In genomic region chr7:110592557-110592956, GRCh38 we compare ENCODE assay signal across 36 cellular contexts.
"Had no signal": no experiment of that assay in that cellular context is flagged by ENCODE, and none has a peak within 500 bp of the region (broad histone marks: within the 10 kb centered on the region; RNA-seq: fewer than 3 reads in every experiment).

No MANE protein-coding gene starts in this region.

- H3K9me3 Mint-ChIP-seq: activated B cell treated with CpG ODN at 0.5 μM for 24 hours; activated CD8-positive, alpha-beta T cell treated with anti-CD3 and anti-CD28 coated beads for 36 hours; activated naive CD4-positive, alpha-beta T cell treated with anti-CD3 and anti-CD28 coated beads, Interleukin-2, amount 50 U/mL, for 24 hours; activated naive CD8-positive, alpha-beta T cell treated with anti-CD3 and anti-CD28 coated beads, Interleukin-2, amount 10 ng/mL, durations not matched to agents 7 days and 5 days; activated T-helper 2 cell treated with anti-CD3 and anti-CD28 coated beads, Interferon-gamma antibody, Interleukin-2, Interleukin-4, amounts not matched to agents 10 μg/mL and 5 μg/mL and 100 μg/mL, durations not matched to agents 14 hours and 24 hours and 36 hours; T-helper 1 cell treated with Interleukin-12 subunit alpha and Interleukin-12 subunit beta and Interleukin-4 antibody, amounts not matched to agents 30 μg/mL and 1 μg/mL, for 36 hours; T-helper 2 cell treated with Interferon-gamma antibody and Interleukin-4, amounts not matched to agents 5 μg/mL and 100 μg/mL, for 36 hours had no signal

- H3K9ac ChIP-seq: SK-N-SH had no signal

- H3K4me3 Mint-ChIP-seq: activated B cell treated with CpG ODN at 0.5 μM for 24 hours; activated CD8-positive, alpha-beta T cell treated with anti-CD3 and anti-CD28 coated beads for 36 hours; activated naive CD4-positive, alpha-beta T cell treated with anti-CD3 and anti-CD28 coated beads, Interleukin-2, amount 50 U/mL, for 24 hours; activated naive CD8-positive, alpha-beta T cell treated with anti-CD3 and anti-CD28 coated beads, Interleukin-2, amount 10 ng/mL, durations not matched to agents 7 days and 5 days; T-helper 1 cell treated with Interleukin-12 subunit alpha and Interleukin-12 subunit beta and Interleukin-4 antibody, amounts not matched to agents 30 μg/mL and 1 μg/mL, for 36 hours; T-helper 2 cell treated with Interferon-gamma antibody and Interleukin-4, amounts not matched to agents 5 μg/mL and 100 μg/mL, for 36 hours had no signal

- H3K4me1 ChIP-seq: adrenal gland, body of pancreas, breast epithelium, Peyer's patch had no signal

- H3K4me3 ChIP-seq: adrenal gland, body of pancreas, breast epithelium, MG63, Peyer's patch, SJSA1 had no signal

- FAIRE-seq: astrocyte had no signal

- ATAC-seq: activated CD8-positive, alpha-beta T cell treated with anti-CD3 and anti-CD28 coated beads for 36 hours; body of pancreas; PC-3 had no signal

- H3K27ac Mint-ChIP-seq: activated B cell treated with CpG ODN at 0.5 μM for 24 hours; activated CD8-positive, alpha-beta T cell treated with anti-CD3 and anti-CD28 coated beads for 36 hours; activated naive CD4-positive, alpha-beta T cell treated with anti-CD3 and anti-CD28 coated beads, Interleukin-2, amount 50 U/mL, for 24 hours; activated naive CD8-positive, alpha-beta T cell treated with anti-CD3 and anti-CD28 coated beads, Interleukin-2, amount 10 ng/mL, durations not matched to agents 7 days and 5 days; activated T-helper 2 cell treated with anti-CD3 and anti-CD28 coated beads, Interferon-gamma antibody, Interleukin-2, Interleukin-4, amounts not matched to agents 10 μg/mL and 5 μg/mL and 100 μg/mL, durations not matched to agents 14 hours and 24 hours and 36 hours; T-helper 1 cell treated with Interleukin-12 subunit alpha and Interleukin-12 subunit beta and Interleukin-4 antibody, amounts not matched to agents 30 μg/mL and 1 μg/mL, for 36 hours; T-helper 2 cell treated with Interferon-gamma antibody and Interleukin-4, amounts not matched to agents 5 μg/mL and 100 μg/mL, for 36 hours had no signal

- H3K4me1 Mint-ChIP-seq: activated B cell treated with CpG ODN at 0.5 μM for 24 hours; activated naive CD4-positive, alpha-beta T cell treated with anti-CD3 and anti-CD28 coated beads, Interleukin-2, amount 50 U/mL, for 24 hours had no signal

- H3K9me3 ChIP-seq: adrenal gland, body of pancreas, breast epithelium, MG63, Peyer's patch, SJSA1, SK-N-SH had no signal

- H3K27me3 Mint-ChIP-seq: activated B cell treated with CpG ODN at 0.5 μM for 24 hours; activated CD8-positive, alpha-beta T cell treated with anti-CD3 and anti-CD28 coated beads for 36 hours; activated naive CD4-positive, alpha-beta T cell treated with anti-CD3 and anti-CD28 coated beads, Interleukin-2, amount 50 U/mL, for 24 hours; activated naive CD8-positive, alpha-beta T cell treated with anti-CD3 and anti-CD28 coated beads, Interleukin-2, amount 10 ng/mL, durations not matched to agents 7 days and 5 days had no signal

- H3K27me3 ChIP-seq: adrenal gland, body of pancreas, breast epithelium, MG63, Peyer's patch, SJSA1 had no signal

- DNase-seq: activated B cell treated with CpG ODN at 0.5 μM for 24 hours; activated CD4-positive, alpha-beta T cell treated with anti-CD3 and anti-CD28 coated beads for 48 hours; activated CD4-positive, alpha-beta T cell treated with anti-CD3 and anti-CD28 coated beads, Interleukin-2, amount 50 U/mL, for 4 hours; activated CD4-positive, CD25-positive, alpha-beta regulatory T cell treated with anti-CD3 and anti-CD28 coated beads, Interleukin-2, amount 50 U/mL, for 72 hours; activated CD8-positive, alpha-beta T cell treated with anti-CD3 and anti-CD28 coated beads for 36 hours; activated gamma-delta T cell; activated naive CD4-positive, alpha-beta T cell treated with Interleukin-2 at 50 U/mL for 16 hours; activated naive CD8-positive, alpha-beta T cell treated with anti-CD3 and anti-CD28 coated beads, Interleukin-2, amount 10 ng/mL, durations not matched to agents 7 days and 5 days; activated T-cell treated with anti-CD3 and anti-CD28 coated beads, Interleukin-2, amount 50 U/mL, for 1 hour; adrenal gland; body of pancreas; Kasumi-1; KG1; MG63; NCI-H1048; NCI-H1105 treated with DMSO at 0.1 percent for 48 hours; NCI-H1436; NCI-H1694; NCI-H1930; NCI-H2081 treated with DMSO at 0.1 percent for 48 hours; NCI-H226; NCI-H446 treated with DMSO at 0.1 percent for 48 hours; NCI-H748 treated with DMSO at 0.1 percent for 48 hours; NK-92 treated with Interleukin-12 subunit alpha and Interleukin-12 subunit beta, amount 100 ng/mL, for 24 hours; PC-3; Peyer's patch; RPMI8226; SHP77 treated with DMSO at 0.1 percent for 48 hours; SK-N-SH had no signal

- H3K36me3 Mint-ChIP-seq: activated naive CD8-positive, alpha-beta T cell treated with anti-CD3 and anti-CD28 coated beads, Interleukin-2, amount 10 ng/mL, durations not matched to agents 7 days and 5 days had no signal

- H3K36me3 ChIP-seq: adrenal gland, breast epithelium, MG63, Peyer's patch, SJSA1 had no signal
